In genomic region chr13:21603531-21604448, GRCh38 we compare ENCODE assay signal across 8 cellular contexts. TPM values are rescaled to one million over a fixed set of nuclear protein-coding genes. Genes with fewer than 3 reads are reported as not detected.
DNase-seq lines count a peak whose midpoint lies in the region; ATAC-seq and TF ChIP-seq lines count a peak whose summit lies in the region.

TSS of gene MICU2 (minus strand) at chr13:21604170. CDS start at chr13:21604148, 22 bp downstream.

- peaks cover 42% of the 10 kb centered on the region for H3K4me1 Mint-ChIP-seq in activated naive CD8-positive, alpha-beta T cell (ENCODE audit: low read depth)

- H3K4me3 ChIP-seq in GM06990 (replicated peaks; ENCODE audit: low read depth, low read length) = peak within 1 kb of the TSS; percentile 89
- peak within 1 kb of the TSS; percentile 79 to 89 for H3K4me3 ChIP-seq in testis

- no peaks in the 10 kb centered on the region for H3K9me3 Mint-ChIP-seq in activated naive CD8-positive, alpha-beta T cell (ENCODE audit: low read depth)

- peak within 1 kb of the TSS; percentile 91 to 98 for H3K27ac ChIP-seq in testis

- H3K27me3 Mint-ChIP-seq in activated naive CD8-positive, alpha-beta T cell = no peaks in the 10 kb centered on the region

- DNase-seq in GM06990 (ENCODE audit: extremely low read depth, insufficient read length) (peak; percentile 96), NCI-H1048 (lab: John Stamatoyannopoulos, UW) (peak; percentile 75), SKM-1 (lab: John Stamatoyannopoulos, UW; ENCODE audit: unreplicated experiment) (peak; percentile 88), glomerular visceral epithelial cell (ENCODE audit: extremely low spot score) (peak; percentile 93), omental fat pad (ENCODE audit: low spot score) (peak; percentile 62), testis (peak; percentile 95)

- intact Hi-C loops in testis (cut with DNase I; ENCODE audit: low total_unique reads) = no loop called here

- no peaks in the 10 kb centered on the region for H3K4me1 ChIP-seq in testis

- TF ChIP-seq CTCF in GM06990 (IDR thresholded peaks at IDR 0.05; ENCODE audit: insufficient read depth, low read length, poor library complexity, severe bottlenecking) (no peak), omental fat pad (IDR thresholded peaks at IDR 0.05) (no peak), testis (IDR thresholded peaks at IDR 0.05) (peak; percentile 15 to 61 (median 35))

- ATAC-seq in HG02571 (IDR thresholded peaks at IDR 0.05; ENCODE audit: unreplicated experiment) = peak; percentile 96
- peak; percentile 100 for ATAC-seq in omental fat pad (ENCODE audit: low FRiP score)

- peaks cover 1% of the 10 kb centered on the region; the same call in 1 of the 2 replicates for H3K27me3 ChIP-seq in GM06990 (replicated peaks; ENCODE audit: control insufficient read depth, insufficient read depth, low read length)
- no peaks in the 10 kb centered on the region for H3K27me3 ChIP-seq in testis

- peaks cover 11% of the 10 kb centered on the region for H3K36me3 Mint-ChIP-seq in activated naive CD8-positive, alpha-beta T cell

- peak within 1 kb of the TSS; percentile 89 for H3K27ac Mint-ChIP-seq in activated naive CD8-positive, alpha-beta T cell

- peak; percentile 34 for TF ChIP-seq POLR2A in testis (IDR thresholded peaks at IDR 0.05)

- no peaks in the 10 kb centered on the region for H3K9me3 ChIP-seq in testis

- WGBS in testis, 2 donors = 0% methylated on average over 8 to 49 of the region's 77 CpGs

- no peaks in the 10 kb centered on the region for H3K36me3 ChIP-seq in GM06990 (ENCODE audit: control insufficient read depth, insufficient read depth, low read length)
- H3K36me3 ChIP-seq in testis (ENCODE audit: low read depth, missing control alignments) = no peaks in the 10 kb centered on the region

- peak within 1 kb of the TSS; percentile 94 for H3K4me3 Mint-ChIP-seq in activated naive CD8-positive, alpha-beta T cell

RNA-seq across cellular contexts. Expression of gene MICU2, which starts in this region (rescaled TPM):
- 10 to 100 TPM; 46.2 to 53.1 (median 47.9) TPM for total RNA-seq in omental fat pad
- 10 to 100 TPM; 81.1 to 98.9 TPM for total RNA-seq in testis
- 43.2 TPM for polyA plus RNA-seq in testis (ENCODE audit: insufficient read depth, low read depth, low replicate concordance)

Comparison
In these comparisons a context has a peak if more than half of its experiments do, and no peak if none do; other contexts are left out.
1. Peak in every context shown above with its lines: DNase-seq, ATAC-seq, H3K4me3 ChIP-seq and H3K27ac ChIP-seq.
2. CTCF ChIP-seq: peak in testis (3 of 3); none in GM06990 (single experiment) and omental fat pad (0 of 3).